Comparison of ENCODE assay signal across 1 cellular context in the genomic region with DNA sequence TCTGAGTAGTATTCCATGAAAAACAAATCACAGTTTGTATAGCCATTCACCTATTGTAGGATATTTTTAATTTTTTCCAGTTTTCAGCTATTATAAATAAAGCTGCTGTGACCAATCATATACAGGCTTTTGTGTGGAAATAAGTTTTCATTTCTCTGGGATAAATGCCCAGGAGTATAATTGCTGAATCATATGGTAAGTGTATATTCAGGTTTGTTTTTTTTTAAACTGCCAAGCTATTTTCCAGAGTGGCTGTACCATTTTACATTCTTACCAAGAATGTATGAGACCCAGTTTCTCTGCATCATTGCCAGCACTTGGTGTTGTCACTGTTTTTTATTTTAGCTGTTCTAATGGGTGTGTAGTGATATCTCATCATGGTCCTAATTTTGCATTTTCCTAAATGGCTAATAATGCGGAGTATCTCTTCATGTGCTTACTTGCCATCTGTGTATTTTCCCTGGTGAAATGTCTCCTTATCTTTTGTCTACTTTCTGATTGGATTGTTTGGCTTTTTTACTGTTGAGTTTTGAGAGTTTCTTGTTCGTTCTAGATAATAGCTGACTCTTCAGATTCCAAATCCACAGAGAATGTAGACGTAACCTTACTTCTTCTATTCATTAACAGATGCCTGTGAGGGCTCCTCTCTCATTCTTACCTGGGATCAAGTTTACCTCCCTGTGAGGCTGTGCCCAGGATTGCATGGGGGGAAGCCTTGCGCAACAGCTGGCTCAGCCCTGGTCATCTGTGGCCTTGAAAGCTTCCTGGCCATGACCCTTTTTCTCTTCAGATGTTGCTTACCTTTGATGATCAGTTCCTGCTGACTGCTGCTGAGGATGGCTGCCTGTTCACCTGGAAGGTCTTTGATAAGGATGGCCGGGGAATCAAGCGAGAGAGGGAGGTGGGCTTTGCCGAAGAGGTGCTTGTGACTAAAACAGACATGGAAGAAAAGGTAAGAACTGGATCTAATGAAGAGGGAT.
A peak's percentile ranks its signal among the peaks of the same experiment; 100 is the strongest.
TF ChIP-seq lines count a peak whose summit lies in the region.

No MANE protein-coding gene starts in this region.

TF ChIP-seq in HepG2, 621 proteins besides CTCF, POLR2A, EP300 and RAD21 (continued from another document and continues in another):
- TF ChIP-seq, protein P1, sequence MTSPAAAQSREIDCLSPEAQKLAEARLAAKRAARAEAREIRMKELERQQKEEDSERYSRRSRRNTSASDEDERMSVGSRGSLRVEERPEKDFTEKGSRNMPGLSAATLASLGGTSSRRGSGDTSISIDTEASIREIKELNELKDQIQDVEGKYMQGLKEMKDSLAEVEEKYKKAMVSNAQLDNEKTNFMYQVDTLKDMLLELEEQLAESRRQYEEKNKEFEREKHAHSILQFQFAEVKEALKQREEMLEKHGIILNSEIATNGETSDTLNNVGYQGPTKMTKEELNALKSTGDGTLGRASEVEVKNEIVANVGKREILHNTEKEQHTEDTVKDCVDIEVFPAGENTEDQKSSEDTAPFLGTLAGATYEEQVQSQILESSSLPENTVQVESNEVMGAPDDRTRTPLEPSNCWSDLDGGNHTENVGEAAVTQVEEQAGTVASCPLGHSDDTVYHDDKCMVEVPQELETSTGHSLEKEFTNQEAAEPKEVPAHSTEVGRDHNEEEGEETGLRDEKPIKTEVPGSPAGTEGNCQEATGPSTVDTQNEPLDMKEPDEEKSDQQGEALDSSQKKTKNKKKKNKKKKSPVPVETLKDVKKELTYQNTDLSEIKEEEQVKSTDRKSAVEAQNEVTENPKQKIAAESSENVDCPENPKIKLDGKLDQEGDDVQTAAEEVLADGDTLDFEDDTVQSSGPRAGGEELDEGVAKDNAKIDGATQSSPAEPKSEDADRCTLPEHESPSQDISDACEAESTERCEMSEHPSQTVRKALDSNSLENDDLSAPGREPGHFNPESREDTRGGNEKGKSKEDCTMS (CRISPR knock-in tag; conservative IDR thresholded peaks at IDR 0.05) = no peak
- TF ChIP-seq, protein P2, sequence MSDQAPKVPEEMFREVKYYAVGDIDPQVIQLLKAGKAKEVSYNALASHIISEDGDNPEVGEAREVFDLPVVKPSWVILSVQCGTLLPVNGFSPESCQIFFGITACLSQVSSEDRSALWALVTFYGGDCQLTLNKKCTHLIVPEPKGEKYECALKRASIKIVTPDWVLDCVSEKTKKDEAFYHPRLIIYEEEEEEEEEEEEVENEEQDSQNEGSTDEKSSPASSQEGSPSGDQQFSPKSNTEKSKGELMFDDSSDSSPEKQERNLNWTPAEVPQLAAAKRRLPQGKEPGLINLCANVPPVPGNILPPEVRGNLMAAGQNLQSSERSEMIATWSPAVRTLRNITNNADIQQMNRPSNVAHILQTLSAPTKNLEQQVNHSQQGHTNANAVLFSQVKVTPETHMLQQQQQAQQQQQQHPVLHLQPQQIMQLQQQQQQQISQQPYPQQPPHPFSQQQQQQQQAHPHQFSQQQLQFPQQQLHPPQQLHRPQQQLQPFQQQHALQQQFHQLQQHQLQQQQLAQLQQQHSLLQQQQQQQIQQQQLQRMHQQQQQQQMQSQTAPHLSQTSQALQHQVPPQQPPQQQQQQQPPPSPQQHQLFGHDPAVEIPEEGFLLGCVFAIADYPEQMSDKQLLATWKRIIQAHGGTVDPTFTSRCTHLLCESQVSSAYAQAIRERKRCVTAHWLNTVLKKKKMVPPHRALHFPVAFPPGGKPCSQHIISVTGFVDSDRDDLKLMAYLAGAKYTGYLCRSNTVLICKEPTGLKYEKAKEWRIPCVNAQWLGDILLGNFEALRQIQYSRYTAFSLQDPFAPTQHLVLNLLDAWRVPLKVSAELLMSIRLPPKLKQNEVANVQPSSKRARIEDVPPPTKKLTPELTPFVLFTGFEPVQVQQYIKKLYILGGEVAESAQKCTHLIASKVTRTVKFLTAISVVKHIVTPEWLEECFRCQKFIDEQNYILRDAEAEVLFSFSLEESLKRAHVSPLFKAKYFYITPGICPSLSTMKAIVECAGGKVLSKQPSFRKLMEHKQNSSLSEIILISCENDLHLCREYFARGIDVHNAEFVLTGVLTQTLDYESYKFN (CRISPR knock-in tag; conservative IDR thresholded peaks at IDR 0.05) = peak; percentile 22; the same call in 1 of the 2 replicates
- TF ChIP-seq, protein P3, sequence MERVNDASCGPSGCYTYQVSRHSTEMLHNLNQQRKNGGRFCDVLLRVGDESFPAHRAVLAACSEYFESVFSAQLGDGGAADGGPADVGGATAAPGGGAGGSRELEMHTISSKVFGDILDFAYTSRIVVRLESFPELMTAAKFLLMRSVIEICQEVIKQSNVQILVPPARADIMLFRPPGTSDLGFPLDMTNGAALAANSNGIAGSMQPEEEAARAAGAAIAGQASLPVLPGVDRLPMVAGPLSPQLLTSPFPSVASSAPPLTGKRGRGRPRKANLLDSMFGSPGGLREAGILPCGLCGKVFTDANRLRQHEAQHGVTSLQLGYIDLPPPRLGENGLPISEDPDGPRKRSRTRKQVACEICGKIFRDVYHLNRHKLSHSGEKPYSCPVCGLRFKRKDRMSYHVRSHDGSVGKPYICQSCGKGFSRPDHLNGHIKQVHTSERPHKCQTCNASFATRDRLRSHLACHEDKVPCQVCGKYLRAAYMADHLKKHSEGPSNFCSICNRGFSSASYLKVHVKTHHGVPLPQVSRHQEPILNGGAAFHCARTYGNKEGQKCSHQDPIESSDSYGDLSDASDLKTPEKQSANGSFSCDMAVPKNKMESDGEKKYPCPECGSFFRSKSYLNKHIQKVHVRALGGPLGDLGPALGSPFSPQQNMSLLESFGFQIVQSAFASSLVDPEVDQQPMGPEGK (CRISPR knock-in tag; IDR thresholded peaks at IDR 0.05) = 0 out of 2 replicates have a peak, but pooled peaks have one; percentile 29
- TF ChIP-seq KDM1A (CRISPR knock-in tag; IDR thresholded peaks at IDR 0.05) (peak; percentile 15; the same call in 1 of the 2 replicates), ERF (CRISPR knock-in tag; IDR thresholded peaks at IDR 0.05) (peak; percentile 52; the same call in 1 of the 2 replicates), RARA (CRISPR knock-in tag; IDR thresholded peaks at IDR 0.05) (peak; percentile 92), SAP130 (CRISPR knock-in tag; IDR thresholded peaks at IDR 0.05; ENCODE audit: low read depth) (peak; percentile 66; the same call in 1 of the 2 replicates), THAP11 (CRISPR knock-in tag; IDR thresholded peaks at IDR 0.05) (peak; percentile 43; the same call in 1 of the 2 replicates), RXRA (CRISPR knock-in tag; IDR thresholded peaks at IDR 0.05) (peak; percentile 67; the same call in 1 of the 2 replicates), GATAD2A (CRISPR knock-in tag; IDR thresholded peaks at IDR 0.05) (peak; percentile 79), GABPB1 (CRISPR knock-in tag; IDR thresholded peaks at IDR 0.05) (0 out of 2 replicates have a peak, but pooled peaks have one; percentile 27), NCOA2 (CRISPR knock-in tag; IDR thresholded peaks at IDR 0.05) (peak; percentile 71), RXRB (CRISPR knock-in tag; IDR thresholded peaks at IDR 0.05; ENCODE audit: borderline replicate concordance) (peak; percentile 61; the same call in 1 of the 2 replicates), ATAD3A (CRISPR knock-in tag; IDR thresholded peaks at IDR 0.05) (no peak), TCF7 (IDR thresholded peaks at IDR 0.05; ENCODE audit: low read depth) (peak; percentile 75), ZEB1 (IDR thresholded peaks at IDR 0.05; ENCODE audit: insufficient replicate concordance, low read depth) (peak; percentile 70), ZSCAN9 (CRISPR knock-in tag; IDR thresholded peaks at IDR 0.05; ENCODE audit: borderline replicate concordance) (0 out of 2 replicates have a peak, but pooled peaks have one; percentile 19), KAT8 (CRISPR knock-in tag; IDR thresholded peaks at IDR 0.05) (peak; percentile 45; the same call in 1 of the 2 replicates), FOSL2 (CRISPR knock-in tag; IDR thresholded peaks at IDR 0.05) (peak; percentile 74), MED1 (CRISPR knock-in tag; IDR thresholded peaks at IDR 0.05) (peak; percentile 70), BCL6 (CRISPR knock-in tag; IDR thresholded peaks at IDR 0.05) (peak; percentile 49; the same call in 1 of the 2 replicates)
- TF ChIP-seq, protein P4, sequence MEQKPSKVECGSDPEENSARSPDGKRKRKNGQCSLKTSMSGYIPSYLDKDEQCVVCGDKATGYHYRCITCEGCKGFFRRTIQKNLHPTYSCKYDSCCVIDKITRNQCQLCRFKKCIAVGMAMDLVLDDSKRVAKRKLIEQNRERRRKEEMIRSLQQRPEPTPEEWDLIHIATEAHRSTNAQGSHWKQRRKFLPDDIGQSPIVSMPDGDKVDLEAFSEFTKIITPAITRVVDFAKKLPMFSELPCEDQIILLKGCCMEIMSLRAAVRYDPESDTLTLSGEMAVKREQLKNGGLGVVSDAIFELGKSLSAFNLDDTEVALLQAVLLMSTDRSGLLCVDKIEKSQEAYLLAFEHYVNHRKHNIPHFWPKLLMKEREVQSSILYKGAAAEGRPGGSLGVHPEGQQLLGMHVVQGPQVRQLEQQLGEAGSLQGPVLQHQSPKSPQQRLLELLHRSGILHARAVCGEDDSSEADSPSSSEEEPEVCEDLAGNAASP (CRISPR knock-in tag; IDR thresholded peaks at IDR 0.05; ENCODE audit: borderline replicate concordance) = 0 out of 2 replicates have a peak, but pooled peaks have one; percentile 28
- TF ChIP-seq, protein P5, sequence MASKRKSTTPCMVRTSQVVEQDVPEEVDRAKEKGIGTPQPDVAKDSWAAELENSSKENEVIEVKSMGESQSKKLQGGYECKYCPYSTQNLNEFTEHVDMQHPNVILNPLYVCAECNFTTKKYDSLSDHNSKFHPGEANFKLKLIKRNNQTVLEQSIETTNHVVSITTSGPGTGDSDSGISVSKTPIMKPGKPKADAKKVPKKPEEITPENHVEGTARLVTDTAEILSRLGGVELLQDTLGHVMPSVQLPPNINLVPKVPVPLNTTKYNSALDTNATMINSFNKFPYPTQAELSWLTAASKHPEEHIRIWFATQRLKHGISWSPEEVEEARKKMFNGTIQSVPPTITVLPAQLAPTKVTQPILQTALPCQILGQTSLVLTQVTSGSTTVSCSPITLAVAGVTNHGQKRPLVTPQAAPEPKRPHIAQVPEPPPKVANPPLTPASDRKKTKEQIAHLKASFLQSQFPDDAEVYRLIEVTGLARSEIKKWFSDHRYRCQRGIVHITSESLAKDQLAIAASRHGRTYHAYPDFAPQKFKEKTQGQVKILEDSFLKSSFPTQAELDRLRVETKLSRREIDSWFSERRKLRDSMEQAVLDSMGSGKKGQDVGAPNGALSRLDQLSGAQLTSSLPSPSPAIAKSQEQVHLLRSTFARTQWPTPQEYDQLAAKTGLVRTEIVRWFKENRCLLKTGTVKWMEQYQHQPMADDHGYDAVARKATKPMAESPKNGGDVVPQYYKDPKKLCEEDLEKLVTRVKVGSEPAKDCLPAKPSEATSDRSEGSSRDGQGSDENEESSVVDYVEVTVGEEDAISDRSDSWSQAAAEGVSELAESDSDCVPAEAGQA (IDR thresholded peaks at IDR 0.05; ENCODE audit: low read depth) = no peak
- TF ChIP-seq, protein P5 (CRISPR knock-in tag; IDR thresholded peaks at IDR 0.05; ENCODE audit: borderline replicate concordance) = no peak
- TF ChIP-seq, protein P6, sequence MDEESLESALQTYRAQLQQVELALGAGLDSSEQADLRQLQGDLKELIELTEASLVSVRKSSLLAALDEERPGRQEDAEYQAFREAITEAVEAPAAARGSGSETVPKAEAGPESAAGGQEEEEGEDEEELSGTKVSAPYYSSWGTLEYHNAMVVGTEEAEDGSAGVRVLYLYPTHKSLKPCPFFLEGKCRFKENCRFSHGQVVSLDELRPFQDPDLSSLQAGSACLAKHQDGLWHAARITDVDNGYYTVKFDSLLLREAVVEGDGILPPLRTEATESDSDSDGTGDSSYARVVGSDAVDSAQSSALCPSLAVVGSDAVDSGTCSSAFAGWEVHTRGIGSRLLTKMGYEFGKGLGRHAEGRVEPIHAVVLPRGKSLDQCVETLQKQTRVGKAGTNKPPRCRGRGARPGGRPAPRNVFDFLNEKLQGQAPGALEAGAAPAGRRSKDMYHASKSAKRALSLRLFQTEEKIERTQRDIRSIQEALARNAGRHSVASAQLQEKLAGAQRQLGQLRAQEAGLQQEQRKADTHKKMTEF (CRISPR knock-in tag; IDR thresholded peaks at IDR 0.05) = 0 out of 2 replicates have a peak, but pooled peaks have one; percentile 38
- TF ChIP-seq, protein P7, sequence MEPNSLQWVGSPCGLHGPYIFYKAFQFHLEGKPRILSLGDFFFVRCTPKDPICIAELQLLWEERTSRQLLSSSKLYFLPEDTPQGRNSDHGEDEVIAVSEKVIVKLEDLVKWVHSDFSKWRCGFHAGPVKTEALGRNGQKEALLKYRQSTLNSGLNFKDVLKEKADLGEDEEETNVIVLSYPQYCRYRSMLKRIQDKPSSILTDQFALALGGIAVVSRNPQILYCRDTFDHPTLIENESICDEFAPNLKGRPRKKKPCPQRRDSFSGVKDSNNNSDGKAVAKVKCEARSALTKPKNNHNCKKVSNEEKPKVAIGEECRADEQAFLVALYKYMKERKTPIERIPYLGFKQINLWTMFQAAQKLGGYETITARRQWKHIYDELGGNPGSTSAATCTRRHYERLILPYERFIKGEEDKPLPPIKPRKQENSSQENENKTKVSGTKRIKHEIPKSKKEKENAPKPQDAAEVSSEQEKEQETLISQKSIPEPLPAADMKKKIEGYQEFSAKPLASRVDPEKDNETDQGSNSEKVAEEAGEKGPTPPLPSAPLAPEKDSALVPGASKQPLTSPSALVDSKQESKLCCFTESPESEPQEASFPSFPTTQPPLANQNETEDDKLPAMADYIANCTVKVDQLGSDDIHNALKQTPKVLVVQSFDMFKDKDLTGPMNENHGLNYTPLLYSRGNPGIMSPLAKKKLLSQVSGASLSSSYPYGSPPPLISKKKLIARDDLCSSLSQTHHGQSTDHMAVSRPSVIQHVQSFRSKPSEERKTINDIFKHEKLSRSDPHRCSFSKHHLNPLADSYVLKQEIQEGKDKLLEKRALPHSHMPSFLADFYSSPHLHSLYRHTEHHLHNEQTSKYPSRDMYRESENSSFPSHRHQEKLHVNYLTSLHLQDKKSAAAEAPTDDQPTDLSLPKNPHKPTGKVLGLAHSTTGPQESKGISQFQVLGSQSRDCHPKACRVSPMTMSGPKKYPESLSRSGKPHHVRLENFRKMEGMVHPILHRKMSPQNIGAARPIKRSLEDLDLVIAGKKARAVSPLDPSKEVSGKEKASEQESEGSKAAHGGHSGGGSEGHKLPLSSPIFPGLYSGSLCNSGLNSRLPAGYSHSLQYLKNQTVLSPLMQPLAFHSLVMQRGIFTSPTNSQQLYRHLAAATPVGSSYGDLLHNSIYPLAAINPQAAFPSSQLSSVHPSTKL (CRISPR knock-in tag; IDR thresholded peaks at IDR 0.05) = peak; percentile 87
